ENCODE assay signal across 27 cellular contexts in the genomic region with DNA sequence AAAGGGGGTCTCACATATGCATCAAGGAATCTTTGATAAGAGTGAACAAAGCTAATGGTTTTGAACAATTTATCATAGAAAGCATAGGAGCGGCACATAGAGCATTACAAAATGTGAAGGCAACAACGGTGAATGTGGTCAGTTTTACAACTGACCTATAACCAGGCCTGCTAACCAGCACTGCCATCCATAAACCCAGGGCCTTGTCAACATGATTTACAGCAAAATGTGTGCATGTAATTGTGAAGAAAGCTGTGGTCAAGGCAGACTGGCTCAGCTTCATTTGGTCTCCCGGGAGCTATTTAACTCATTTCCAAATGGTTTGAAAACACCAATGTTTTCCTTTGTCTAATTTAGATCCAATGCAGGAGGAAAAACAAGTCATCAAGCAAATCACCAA.
"Had no signal": no experiment of that assay in that cellular context is flagged by ENCODE, and none has a peak within 500 bp of the region (broad histone marks: within the 10 kb centered on the region; RNA-seq: fewer than 3 reads in every experiment).

No MANE protein-coding gene starts in this region.

- H3K4me1 ChIP-seq: left ventricle myocardium inferior, right lobe of liver, vagina had no signal

- ATAC-seq: activated CD4-positive, alpha-beta T cell treated with anti-CD3 and anti-CD28 coated beads for 36 hours; activated CD8-positive, alpha-beta T cell treated with anti-CD3 and anti-CD28 coated beads, Interleukin-2, amount 10 ng/mL, durations not matched to agents 7 days and 5 days; activated naive CD4-positive, alpha-beta T cell treated with anti-CD3 and anti-CD28 coated beads, Interleukin-2, amount 50 U/mL, for 72 hours; activated T-cell treated with anti-CD3 and anti-CD28 coated beads, Interleukin-2, amount 50 U/mL, for 72 hours; right lobe of liver; stimulated activated effector memory CD8-positive, alpha-beta T cell treated with anti-CD3 and anti-CD28 coated beads, Interleukin-12 subunit alpha, Interleukin-12 subunit beta, amount 100 ng/mL, for 72 hours had no signal

- H3K36me3 Mint-ChIP-seq: activated naive CD4-positive, alpha-beta T cell treated with anti-CD3 and anti-CD28 coated beads, Interleukin-2, amount 50 U/mL, for 72 hours; stimulated activated effector memory CD8-positive, alpha-beta T cell treated with anti-CD3 and anti-CD28 coated beads, Interleukin-12 subunit alpha, Interleukin-12 subunit beta, amount 100 ng/mL, for 72 hours; type B pancreatic cell had no signal

- H3K9me3 Mint-ChIP-seq: nephron; stimulated activated effector memory CD8-positive, alpha-beta T cell treated with anti-CD3 and anti-CD28 coated beads, Interleukin-12 subunit alpha, Interleukin-12 subunit beta, amount 100 ng/mL, for 72 hours; stimulated activated naive CD8-positive, alpha-beta T cell treated with anti-CD3 and anti-CD28 coated beads, Interleukin-15, Interleukin-2, amounts not matched to agents 100 ng/mL and 50 ng/mL, for 24 hours; type B pancreatic cell had no signal

- H3K27me3 Mint-ChIP-seq: progenitor cell of endocrine pancreas, type B pancreatic cell had no signal

- H3K9me3 ChIP-seq: left ventricle myocardium inferior, neutrophil, ovary, right lobe of liver, vagina had no signal

- H3K4me3 ChIP-seq: coronary artery, dorsolateral prefrontal cortex, left ventricle myocardium inferior, lung, ovary, right lobe of liver, skin epidermis, vagina had no signal

- H3K27me3 ChIP-seq: brain microvascular endothelial cell, neutrophil, ovary, right lobe of liver, vagina had no signal

- H3K27ac Mint-ChIP-seq: activated CD4-positive, alpha-beta T cell treated with anti-CD3 and anti-CD28 coated beads for 36 hours; activated CD8-positive, alpha-beta T cell treated with anti-CD3 and anti-CD28 coated beads, Interleukin-2, amount 10 ng/mL, durations not matched to agents 7 days and 5 days; activated naive CD4-positive, alpha-beta T cell treated with anti-CD3 and anti-CD28 coated beads, Interleukin-2, amount 50 U/mL, for 72 hours; activated T-cell treated with anti-CD3 and anti-CD28 coated beads, Interleukin-2, amount 50 U/mL, for 72 hours; nephron; progenitor cell of endocrine pancreas; stimulated activated effector memory CD8-positive, alpha-beta T cell treated with anti-CD3 and anti-CD28 coated beads, Interleukin-12 subunit alpha, Interleukin-12 subunit beta, amount 100 ng/mL, for 72 hours; stimulated activated naive CD8-positive, alpha-beta T cell treated with anti-CD3 and anti-CD28 coated beads, Interleukin-15, Interleukin-2, amounts not matched to agents 100 ng/mL and 50 ng/mL, for 24 hours; type B pancreatic cell had no signal

- H3K27ac ChIP-seq: brain microvascular endothelial cell, coronary artery, dorsolateral prefrontal cortex, left ventricle myocardium inferior, neutrophil, ovary, right lobe of liver, skin epidermis, vagina had no signal

- H3K36me3 ChIP-seq: brain microvascular endothelial cell, left ventricle myocardium inferior, neutrophil, ovary, right lobe of liver, vagina had no signal

- H3K4me3 Mint-ChIP-seq: activated CD4-positive, alpha-beta T cell treated with anti-CD3 and anti-CD28 coated beads for 36 hours; activated CD8-positive, alpha-beta T cell treated with anti-CD3 and anti-CD28 coated beads, Interleukin-2, amount 10 ng/mL, durations not matched to agents 7 days and 5 days; activated T-cell treated with anti-CD3 and anti-CD28 coated beads, Interleukin-2, amount 50 U/mL, for 72 hours; nephron; stimulated activated effector memory CD8-positive, alpha-beta T cell treated with anti-CD3 and anti-CD28 coated beads, Interleukin-12 subunit alpha, Interleukin-12 subunit beta, amount 100 ng/mL, for 72 hours; stimulated activated naive CD8-positive, alpha-beta T cell treated with anti-CD3 and anti-CD28 coated beads, Interleukin-15, Interleukin-2, amounts not matched to agents 100 ng/mL and 50 ng/mL, for 24 hours; type B pancreatic cell had no signal

- H3K4me1 Mint-ChIP-seq: activated CD4-positive, alpha-beta T cell treated with anti-CD3 and anti-CD28 coated beads for 36 hours; nephron; stimulated activated effector memory CD8-positive, alpha-beta T cell treated with anti-CD3 and anti-CD28 coated beads, Interleukin-12 subunit alpha, Interleukin-12 subunit beta, amount 100 ng/mL, for 72 hours had no signal

- DNase-seq: activated CD4-positive, alpha-beta T cell treated with anti-CD3 and anti-CD28 coated beads for 36 hours; activated CD4-positive, CD25-positive, alpha-beta regulatory T cell; activated CD8-positive, alpha-beta T cell treated with anti-CD3 and anti-CD28 coated beads, Interleukin-2, amount 10 ng/mL, durations not matched to agents 7 days and 5 days; activated naive CD4-positive, alpha-beta T cell; activated T-cell treated with anti-CD3 and anti-CD28 coated beads for 4 hours; activated T-cell treated with anti-CD3 and anti-CD28 coated beads, Interleukin-2, amount 50 U/mL, for 72 hours; brain microvascular endothelial cell; dorsolateral prefrontal cortex; effector memory CD4-positive, alpha-beta T cell; left ventricle myocardium inferior; mesendoderm; ovary; right lobe of liver; stimulated activated CD4-positive, alpha-beta T cell treated with anti-CD3 and anti-CD28 coated beads, Interleukin-12 subunit alpha, Interleukin-12 subunit beta, amount 100 ng/mL, for 4 hours; stimulated activated CD4-positive, alpha-beta T cell treated with anti-CD3 and anti-CD28 coated beads, Interleukin-4, amount 100 ng/mL, for 1 hour; substantia nigra had no signal
